1 cellular context compared by ENCODE assay signal in the genomic region with DNA sequence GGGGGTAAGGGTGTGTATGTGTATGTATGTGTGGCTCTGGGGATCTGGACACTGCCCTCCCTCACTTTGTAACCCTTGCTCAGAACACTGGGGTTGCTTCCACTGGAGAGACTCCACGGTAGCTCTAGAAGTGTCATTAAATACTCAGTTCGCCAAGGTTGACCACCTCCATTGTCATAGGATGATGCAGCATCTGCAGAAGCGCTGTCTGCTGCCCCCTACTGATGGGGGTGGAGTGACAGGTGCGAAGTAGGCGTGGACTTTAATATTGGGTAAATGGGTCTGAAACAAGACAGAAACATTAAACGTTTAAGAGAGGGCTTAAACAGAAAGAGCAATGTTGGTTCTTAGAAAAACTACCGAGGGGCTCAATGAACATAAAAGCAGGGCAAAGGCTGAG.
TF ChIP-seq lines count a peak whose summit lies in the region.

No MANE protein-coding gene starts in this region.

TF ChIP-seq in K562, 482 proteins besides CTCF, POLR2A, EP300 and RAD21 (continued from another document and continues in another):
- TF ChIP-seq, protein P1, sequence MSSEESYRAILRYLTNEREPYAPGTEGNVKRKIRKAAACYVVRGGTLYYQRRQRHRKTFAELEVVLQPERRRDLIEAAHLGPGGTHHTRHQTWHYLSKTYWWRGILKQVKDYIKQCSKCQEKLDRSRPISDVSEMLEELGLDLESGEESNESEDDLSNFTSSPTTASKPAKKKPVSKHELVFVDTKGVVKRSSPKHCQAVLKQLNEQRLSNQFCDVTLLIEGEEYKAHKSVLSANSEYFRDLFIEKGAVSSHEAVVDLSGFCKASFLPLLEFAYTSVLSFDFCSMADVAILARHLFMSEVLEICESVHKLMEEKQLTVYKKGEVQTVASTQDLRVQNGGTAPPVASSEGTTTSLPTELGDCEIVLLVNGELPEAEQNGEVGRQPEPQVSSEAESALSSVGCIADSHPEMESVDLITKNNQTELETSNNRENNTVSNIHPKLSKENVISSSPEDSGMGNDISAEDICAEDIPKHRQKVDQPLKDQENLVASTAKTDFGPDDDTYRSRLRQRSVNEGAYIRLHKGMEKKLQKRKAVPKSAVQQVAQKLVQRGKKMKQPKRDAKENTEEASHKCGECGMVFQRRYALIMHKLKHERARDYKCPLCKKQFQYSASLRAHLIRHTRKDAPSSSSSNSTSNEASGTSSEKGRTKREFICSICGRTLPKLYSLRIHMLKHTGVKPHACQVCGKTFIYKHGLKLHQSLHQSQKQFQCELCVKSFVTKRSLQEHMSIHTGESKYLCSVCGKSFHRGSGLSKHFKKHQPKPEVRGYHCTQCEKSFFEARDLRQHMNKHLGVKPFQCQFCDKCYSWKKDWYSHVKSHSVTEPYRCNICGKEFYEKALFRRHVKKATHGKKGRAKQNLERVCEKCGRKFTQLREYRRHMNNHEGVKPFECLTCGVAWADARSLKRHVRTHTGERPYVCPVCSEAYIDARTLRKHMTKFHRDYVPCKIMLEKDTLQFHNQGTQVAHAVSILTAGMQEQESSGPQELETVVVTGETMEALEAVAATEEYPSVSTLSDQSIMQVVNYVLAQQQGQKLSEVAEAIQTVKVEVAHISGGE (CRISPR knock-in tag; IDR thresholded peaks at IDR 0.05) = no peak
- no peak for TF ChIP-seq DACH1 (IDR thresholded peaks at IDR 0.05; ENCODE audit: partially characterized antibody)
- no peak for TF ChIP-seq NR2F6 (CRISPR knock-in tag; IDR thresholded peaks at IDR 0.05)
- no peak for TF ChIP-seq ELF2 (CRISPR knock-in tag; IDR thresholded peaks at IDR 0.05)
- TF ChIP-seq CBX3 (IDR thresholded peaks at IDR 0.05; ENCODE audit: borderline replicate concordance in 1 of 2, low read length in 2 of 2) = 0 out of 3 replicates have a peak, but pooled peaks of 1 of the 2 experiments have one; percentile 38
- TF ChIP-seq C11orf30 (IDR thresholded peaks at IDR 0.05; ENCODE audit: low read depth) = peak; percentile 63; the same call in 1 of the 2 replicates
- no peak for TF ChIP-seq SRSF1 (IDR thresholded peaks at IDR 0.05; ENCODE audit: low read depth, low read length)
- TF ChIP-seq VEZF1 (CRISPR knock-in tag; IDR thresholded peaks at IDR 0.05) = no peak
- no peak for TF ChIP-seq ZNF282 (CRISPR knock-in tag; IDR thresholded peaks at IDR 0.05)
- TF ChIP-seq, protein P2, sequence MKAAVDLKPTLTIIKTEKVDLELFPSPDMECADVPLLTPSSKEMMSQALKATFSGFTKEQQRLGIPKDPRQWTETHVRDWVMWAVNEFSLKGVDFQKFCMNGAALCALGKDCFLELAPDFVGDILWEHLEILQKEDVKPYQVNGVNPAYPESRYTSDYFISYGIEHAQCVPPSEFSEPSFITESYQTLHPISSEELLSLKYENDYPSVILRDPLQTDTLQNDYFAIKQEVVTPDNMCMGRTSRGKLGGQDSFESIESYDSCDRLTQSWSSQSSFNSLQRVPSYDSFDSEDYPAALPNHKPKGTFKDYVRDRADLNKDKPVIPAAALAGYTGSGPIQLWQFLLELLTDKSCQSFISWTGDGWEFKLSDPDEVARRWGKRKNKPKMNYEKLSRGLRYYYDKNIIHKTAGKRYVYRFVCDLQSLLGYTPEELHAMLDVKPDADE (conservative IDR thresholded peaks at IDR 0.05; ENCODE audit: control insufficient read depth, low read depth, low read length) = no peak
- TF ChIP-seq ZNF583 (CRISPR knock-in tag; IDR thresholded peaks at IDR 0.05) = no peak
- TF ChIP-seq ARID1B (IDR thresholded peaks at IDR 0.05) = no peak
- TF ChIP-seq, protein P3, sequence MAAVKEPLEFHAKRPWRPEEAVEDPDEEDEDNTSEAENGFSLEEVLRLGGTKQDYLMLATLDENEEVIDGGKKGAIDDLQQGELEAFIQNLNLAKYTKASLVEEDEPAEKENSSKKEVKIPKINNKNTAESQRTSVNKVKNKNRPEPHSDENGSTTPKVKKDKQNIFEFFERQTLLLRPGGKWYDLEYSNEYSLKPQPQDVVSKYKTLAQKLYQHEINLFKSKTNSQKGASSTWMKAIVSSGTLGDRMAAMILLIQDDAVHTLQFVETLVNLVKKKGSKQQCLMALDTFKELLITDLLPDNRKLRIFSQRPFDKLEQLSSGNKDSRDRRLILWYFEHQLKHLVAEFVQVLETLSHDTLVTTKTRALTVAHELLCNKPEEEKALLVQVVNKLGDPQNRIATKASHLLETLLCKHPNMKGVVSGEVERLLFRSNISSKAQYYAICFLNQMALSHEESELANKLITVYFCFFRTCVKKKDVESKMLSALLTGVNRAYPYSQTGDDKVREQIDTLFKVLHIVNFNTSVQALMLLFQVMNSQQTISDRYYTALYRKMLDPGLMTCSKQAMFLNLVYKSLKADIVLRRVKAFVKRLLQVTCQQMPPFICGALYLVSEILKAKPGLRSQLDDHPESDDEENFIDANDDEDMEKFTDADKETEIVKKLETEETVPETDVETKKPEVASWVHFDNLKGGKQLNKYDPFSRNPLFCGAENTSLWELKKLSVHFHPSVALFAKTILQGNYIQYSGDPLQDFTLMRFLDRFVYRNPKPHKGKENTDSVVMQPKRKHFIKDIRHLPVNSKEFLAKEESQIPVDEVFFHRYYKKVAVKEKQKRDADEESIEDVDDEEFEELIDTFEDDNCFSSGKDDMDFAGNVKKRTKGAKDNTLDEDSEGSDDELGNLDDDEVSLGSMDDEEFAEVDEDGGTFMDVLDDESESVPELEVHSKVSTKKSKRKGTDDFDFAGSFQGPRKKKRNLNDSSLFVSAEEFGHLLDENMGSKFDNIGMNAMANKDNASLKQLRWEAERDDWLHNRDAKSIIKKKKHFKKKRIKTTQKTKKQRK (IDR thresholded peaks at IDR 0.05; ENCODE audit: borderline replicate concordance, low read depth, low read length) = no peak
- no peak for TF ChIP-seq ESRRA (IDR thresholded peaks at IDR 0.05; ENCODE audit: borderline replicate concordance, low read depth)
- TF ChIP-seq SMC3 (conservative IDR thresholded peaks at IDR 0.05; ENCODE audit: insufficient read depth, low read depth, low read length) = peak; percentile 32; the same call in 1 of the 2 replicates
- TF ChIP-seq, protein P4, sequence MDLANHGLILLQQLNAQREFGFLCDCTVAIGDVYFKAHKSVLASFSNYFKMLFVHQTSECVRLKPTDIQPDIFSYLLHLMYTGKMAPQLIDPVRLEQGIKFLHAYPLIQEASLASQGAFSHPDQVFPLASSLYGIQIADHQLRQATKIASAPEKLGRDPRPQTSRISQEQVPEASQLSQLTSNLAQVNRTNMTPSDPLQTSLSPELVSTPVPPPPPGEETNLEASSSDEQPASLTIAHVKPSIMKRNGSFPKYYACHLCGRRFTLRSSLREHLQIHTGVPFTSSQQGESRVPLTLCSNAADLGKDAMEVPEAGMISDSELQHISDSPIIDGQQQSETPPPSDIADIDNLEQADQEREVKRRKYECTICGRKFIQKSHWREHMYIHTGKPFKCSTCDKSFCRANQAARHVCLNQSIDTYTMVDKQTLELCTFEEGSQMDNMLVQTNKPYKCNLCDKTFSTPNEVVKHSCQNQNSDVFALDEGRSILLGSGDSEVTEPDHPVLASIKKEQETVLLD (IDR thresholded peaks at IDR 0.05) = no peak
- no peak for TF ChIP-seq CEBPG (CRISPR knock-in tag; IDR thresholded peaks at IDR 0.05)
- TF ChIP-seq CEBPG (tag; conservative IDR thresholded peaks at IDR 0.05 in 1 of 2, IDR thresholded peaks at IDR 0.05 in 1 of 2) = no peak
- TF ChIP-seq PHTF2 (CRISPR knock-in tag; IDR thresholded peaks at IDR 0.05) = no peak
- TF ChIP-seq ZNF3 (CRISPR knock-in tag; IDR thresholded peaks at IDR 0.05) = no peak
- no peak for TF ChIP-seq BCL6 (CRISPR knock-in tag; IDR thresholded peaks at IDR 0.05)
- TF ChIP-seq, protein P5, sequence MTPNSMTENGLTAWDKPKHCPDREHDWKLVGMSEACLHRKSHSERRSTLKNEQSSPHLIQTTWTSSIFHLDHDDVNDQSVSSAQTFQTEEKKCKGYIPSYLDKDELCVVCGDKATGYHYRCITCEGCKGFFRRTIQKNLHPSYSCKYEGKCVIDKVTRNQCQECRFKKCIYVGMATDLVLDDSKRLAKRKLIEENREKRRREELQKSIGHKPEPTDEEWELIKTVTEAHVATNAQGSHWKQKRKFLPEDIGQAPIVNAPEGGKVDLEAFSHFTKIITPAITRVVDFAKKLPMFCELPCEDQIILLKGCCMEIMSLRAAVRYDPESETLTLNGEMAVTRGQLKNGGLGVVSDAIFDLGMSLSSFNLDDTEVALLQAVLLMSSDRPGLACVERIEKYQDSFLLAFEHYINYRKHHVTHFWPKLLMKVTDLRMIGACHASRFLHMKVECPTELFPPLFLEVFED (CRISPR knock-in tag; conservative IDR thresholded peaks at IDR 0.05) = no peak
- peak; percentile 20; the same call in 1 of the 2 replicates for TF ChIP-seq MAFK (IDR thresholded peaks at IDR 0.05; ENCODE audit: low read length)
- peak; percentile 36 for TF ChIP-seq CTCFL (IDR thresholded peaks at IDR 0.05; ENCODE audit: borderline replicate concordance, insufficient read depth, low read depth, low read length, poor library complexity, severe bottlenecking)
- TF ChIP-seq, protein P6, sequence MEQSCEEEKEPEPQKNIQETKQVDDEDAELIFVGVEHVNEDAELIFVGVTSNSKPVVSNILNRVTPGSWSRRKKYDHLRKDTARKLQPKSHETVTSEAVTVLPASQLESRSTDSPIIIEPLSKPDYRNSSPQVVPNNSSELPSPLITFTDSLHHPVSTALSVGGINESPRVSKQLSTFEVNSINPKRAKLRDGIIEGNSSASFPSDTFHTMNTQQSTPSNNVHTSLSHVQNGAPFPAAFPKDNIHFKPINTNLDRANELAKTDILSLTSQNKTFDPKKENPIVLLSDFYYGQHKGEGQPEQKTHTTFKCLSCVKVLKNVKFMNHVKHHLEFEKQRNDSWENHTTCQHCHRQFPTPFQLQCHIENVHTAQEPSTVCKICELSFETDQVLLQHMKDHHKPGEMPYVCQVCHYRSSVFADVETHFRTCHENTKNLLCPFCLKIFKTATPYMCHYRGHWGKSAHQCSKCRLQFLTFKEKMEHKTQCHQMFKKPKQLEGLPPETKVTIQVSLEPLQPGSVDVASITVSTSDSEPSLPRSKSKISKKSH (CRISPR knock-in tag; IDR thresholded peaks at IDR 0.05) = no peak
- no peak for TF ChIP-seq XRCC5 (IDR thresholded peaks at IDR 0.05; ENCODE audit: low read depth, low read length)
- TF ChIP-seq, protein P7, sequence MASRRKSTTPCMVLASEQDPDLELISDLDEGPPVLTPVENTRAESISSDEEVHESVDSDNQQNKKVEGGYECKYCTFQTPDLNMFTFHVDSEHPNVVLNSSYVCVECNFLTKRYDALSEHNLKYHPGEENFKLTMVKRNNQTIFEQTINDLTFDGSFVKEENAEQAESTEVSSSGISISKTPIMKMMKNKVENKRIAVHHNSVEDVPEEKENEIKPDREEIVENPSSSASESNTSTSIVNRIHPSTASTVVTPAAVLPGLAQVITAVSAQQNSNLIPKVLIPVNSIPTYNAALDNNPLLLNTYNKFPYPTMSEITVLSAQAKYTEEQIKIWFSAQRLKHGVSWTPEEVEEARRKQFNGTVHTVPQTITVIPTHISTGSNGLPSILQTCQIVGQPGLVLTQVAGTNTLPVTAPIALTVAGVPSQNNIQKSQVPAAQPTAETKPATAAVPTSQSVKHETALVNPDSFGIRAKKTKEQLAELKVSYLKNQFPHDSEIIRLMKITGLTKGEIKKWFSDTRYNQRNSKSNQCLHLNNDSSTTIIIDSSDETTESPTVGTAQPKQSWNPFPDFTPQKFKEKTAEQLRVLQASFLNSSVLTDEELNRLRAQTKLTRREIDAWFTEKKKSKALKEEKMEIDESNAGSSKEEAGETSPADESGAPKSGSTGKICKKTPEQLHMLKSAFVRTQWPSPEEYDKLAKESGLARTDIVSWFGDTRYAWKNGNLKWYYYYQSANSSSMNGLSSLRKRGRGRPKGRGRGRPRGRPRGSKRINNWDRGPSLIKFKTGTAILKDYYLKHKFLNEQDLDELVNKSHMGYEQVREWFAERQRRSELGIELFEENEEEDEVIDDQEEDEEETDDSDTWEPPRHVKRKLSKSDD (conservative IDR thresholded peaks at IDR 0.05; ENCODE audit: low read length) = no peak
- peak in 1 of 2 experiments; percentile 50; a peak in 1 of 4 replicates for TF ChIP-seq RCOR1 (IDR thresholded peaks at IDR 0.05; ENCODE audit: borderline replicate concordance in 1 of 2, low read depth in 2 of 2, low read length in 2 of 2)
- no peak for TF ChIP-seq SP1 (CRISPR knock-in tag; IDR thresholded peaks at IDR 0.05)
- 0 out of 2 replicates have a peak, but pooled peaks have one; percentile 50 for TF ChIP-seq CREM (IDR thresholded peaks at IDR 0.05; ENCODE audit: low read depth)
- TF ChIP-seq, protein P8, sequence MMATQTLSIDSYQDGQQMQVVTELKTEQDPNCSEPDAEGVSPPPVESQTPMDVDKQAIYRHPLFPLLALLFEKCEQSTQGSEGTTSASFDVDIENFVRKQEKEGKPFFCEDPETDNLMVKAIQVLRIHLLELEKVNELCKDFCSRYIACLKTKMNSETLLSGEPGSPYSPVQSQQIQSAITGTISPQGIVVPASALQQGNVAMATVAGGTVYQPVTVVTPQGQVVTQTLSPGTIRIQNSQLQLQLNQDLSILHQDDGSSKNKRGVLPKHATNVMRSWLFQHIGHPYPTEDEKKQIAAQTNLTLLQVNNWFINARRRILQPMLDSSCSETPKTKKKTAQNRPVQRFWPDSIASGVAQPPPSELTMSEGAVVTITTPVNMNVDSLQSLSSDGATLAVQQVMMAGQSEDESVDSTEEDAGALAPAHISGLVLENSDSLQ (IDR thresholded peaks at IDR 0.05) = peak; percentile 84
- no peak for TF ChIP-seq KDM4B (IDR thresholded peaks at IDR 0.05; ENCODE audit: borderline replicate concordance in 2 of 2, low read depth in 1 of 2)
- TF ChIP-seq HMGN3 (IDR thresholded peaks at IDR 0.05; ENCODE audit: borderline replicate concordance, extremely low read depth, insufficient read length, low read depth, low read length) = no peak
- peak; percentile 48; the same call in 1 of the 2 replicates for TF ChIP-seq JUND (IDR thresholded peaks at IDR 0.05; ENCODE audit: borderline replicate concordance, low read depth, low read length)
- TF ChIP-seq JUND (tag; IDR thresholded peaks at IDR 0.05; ENCODE audit: borderline replicate concordance, low read depth, low read length) = peak; percentile 16; the same call in 1 of the 3 replicates
- no peak for TF ChIP-seq CSDE1 (IDR thresholded peaks at IDR 0.05)
- TF ChIP-seq ZNF121 (CRISPR knock-in tag; conservative IDR thresholded peaks at IDR 0.05) = no peak
- peak; percentile 94 for TF ChIP-seq NFE2 (IDR thresholded peaks at IDR 0.05; ENCODE audit: low read depth)
